ENCODE assay signal across 26 cellular contexts in the genomic region with DNA sequence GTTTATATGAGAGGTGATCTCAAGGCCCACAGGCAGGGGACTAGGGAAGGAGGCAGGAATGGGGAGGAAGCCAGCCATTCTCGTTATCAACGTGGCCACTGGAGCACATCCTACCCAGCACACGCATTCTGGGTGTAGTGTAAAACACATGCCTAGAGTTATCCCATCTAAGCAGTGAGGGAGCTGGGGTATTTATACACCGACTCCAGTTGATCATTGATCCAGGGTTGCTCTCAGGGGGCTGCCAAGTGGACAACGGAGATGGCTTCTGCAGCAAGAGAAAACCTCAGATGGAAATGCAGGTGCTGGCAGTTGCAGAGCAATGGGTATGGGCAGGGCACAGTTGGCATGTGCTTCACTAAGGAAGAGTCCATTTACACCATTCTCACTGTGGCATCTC.
"Had no signal": no experiment of that assay in that cellular context is flagged by ENCODE, and none has a peak within 500 bp of the region (broad histone marks: within the 10 kb centered on the region; RNA-seq: fewer than 3 reads in every experiment).

No MANE protein-coding gene starts in this region.

- H3K36me3 Mint-ChIP-seq: naive thymus-derived CD4-positive, alpha-beta T cell; natural killer cell treated with Interleukin-12 subunit alpha and Interleukin-12 subunit beta and Interleukin-15 and Interleukin-18, amount 100 ng/mL, for 72 hours had no signal

- H3K27ac ChIP-seq: heart right ventricle, hepatocyte, left ventricle myocardium inferior, ovary, prostate gland, skin epidermis, suprapubic skin, thoracic aorta, tibial artery, uterus had no signal

- H3K4me1 ChIP-seq: left ventricle myocardium inferior, prostate gland, suprapubic skin, tibial artery, uterus had no signal

- H3K4me3 Mint-ChIP-seq: naive thymus-derived CD4-positive, alpha-beta T cell; natural killer cell treated with Interleukin-12 subunit alpha and Interleukin-12 subunit beta and Interleukin-15 and Interleukin-18, amount 100 ng/mL, for 72 hours; stimulated activated naive CD8-positive, alpha-beta T cell treated with anti-CD3 and anti-CD28 coated beads, Interleukin-15, Interleukin-2, amounts not matched to agents 100 ng/mL and 50 ng/mL, for 24 hours had no signal

- ATAC-seq: heart right ventricle; mucosa of descending colon; naive thymus-derived CD4-positive, alpha-beta T cell; right cardiac atrium; sciatic nerve had no signal

- DNase-seq: heart right ventricle; left ventricle myocardium inferior; mesendoderm; midbrain; mucosa of descending colon; naive thymus-derived CD4-positive, alpha-beta T cell; ovary; retina; right cardiac atrium; stimulated activated CD4-positive, alpha-beta T cell treated with anti-CD3 and anti-CD28 coated beads, Interleukin-12 subunit alpha, Interleukin-12 subunit beta, amount 100 ng/mL, for 4 hours; stimulated activated CD4-positive, alpha-beta T cell treated with anti-CD3 and anti-CD28 coated beads, Interleukin-15, amount 100 ng/mL, for 24 hours; stimulated activated CD4-positive, alpha-beta T cell treated with anti-CD3 and anti-CD28 coated beads, Interleukin-2, amount 100 ng/mL, for 24 hours; stimulated activated CD4-positive, alpha-beta T cell treated with anti-CD3 and anti-CD28 coated beads, Interleukin-4, amount 100 ng/mL, for 1 hour; stimulated activated naive CD4-positive, alpha-beta T cell; trophoblast cell; uterus had no signal

- H3K9me3 ChIP-seq: heart right ventricle, left ventricle myocardium inferior, mucosa of descending colon, ovary, prostate gland, suprapubic skin, thoracic aorta, tibial artery, uterus had no signal

- H3K9me3 Mint-ChIP-seq: naive thymus-derived CD4-positive, alpha-beta T cell; natural killer cell treated with Interleukin-12 subunit alpha and Interleukin-12 subunit beta and Interleukin-15 and Interleukin-18, amount 100 ng/mL, for 72 hours; stimulated activated naive CD8-positive, alpha-beta T cell treated with anti-CD3 and anti-CD28 coated beads, Interleukin-15, Interleukin-2, amounts not matched to agents 100 ng/mL and 50 ng/mL, for 24 hours had no signal

- H3K27me3 ChIP-seq: heart right ventricle, hepatocyte, ovary, suprapubic skin, tibial artery, uterus had no signal

- H3K36me3 ChIP-seq: heart right ventricle, left ventricle myocardium inferior, ovary, prostate gland, suprapubic skin, thoracic aorta, tibial artery, uterus had no signal

- H3K4me3 ChIP-seq: heart right ventricle, hepatocyte, left ventricle myocardium inferior, lung, mucosa of descending colon, ovary, prostate gland, skin epidermis, suprapubic skin, thoracic aorta, tibial artery, uterus had no signal

- H3K27ac Mint-ChIP-seq: naive thymus-derived CD4-positive, alpha-beta T cell; natural killer cell treated with Interleukin-12 subunit alpha and Interleukin-12 subunit beta and Interleukin-15 and Interleukin-18, amount 100 ng/mL, for 72 hours; stimulated activated naive CD8-positive, alpha-beta T cell treated with anti-CD3 and anti-CD28 coated beads, Interleukin-15, Interleukin-2, amounts not matched to agents 100 ng/mL and 50 ng/mL, for 24 hours had no signal
